Comparison of ENCODE assay signal across 8 cellular contexts in genomic region chr12:53677612-53678133, GRCh38. TPM values are rescaled to one million over a fixed set of nuclear protein-coding genes. Genes with fewer than 3 reads are reported as not detected.
A peak's percentile ranks its signal among the peaks of the same experiment; 100 is the strongest.
DNase-seq lines count a peak whose midpoint lies in the region; ATAC-seq, FAIRE-seq and TF ChIP-seq lines count a peak whose summit lies in the region.
"Had no signal": no experiment of that assay in that cellular context is flagged by ENCODE, and none has a peak within 500 bp of the region (broad histone marks: within the 10 kb centered on the region; RNA-seq: fewer than 3 reads in every experiment).

No MANE protein-coding gene starts in this region.

- H3K9me3 Mint-ChIP-seq in activated naive CD8-positive, alpha-beta T cell treated with anti-CD3 and anti-CD28 coated beads for 36 hours: no peaks in the 10 kb centered on the region

- H2AFZ ChIP-seq in keratinocyte (ENCODE audit: control insufficient read depth, low read length): peak overlapping the region; percentile 98

- peaks cover 17% of the 10 kb centered on the region for H3K36me3 Mint-ChIP-seq in activated naive CD8-positive, alpha-beta T cell treated with anti-CD3 and anti-CD28 coated beads for 36 hours

- no peak for FAIRE-seq in keratinocyte (lab: Jason Lieb, UNC)

- DNase-seq in HFF-Myc (ENCODE audit: extremely low read depth, low read depth): no peak
- no peak for DNase-seq in activated naive CD8-positive, alpha-beta T cell treated with anti-CD3 and anti-CD28 coated beads for 36 hours
- no peak for DNase-seq in keratinocyte (ENCODE audit: low read depth, low spot score)
- no peak for DNase-seq in spleen
- DNase-seq in stimulated activated naive CD4-positive, alpha-beta T cell treated with Interleukin-2 at 50 U/mL for 16 hours (lab: John Stamatoyannopoulos, UW): no peak
- DNase-seq: NCI-H526 had no signal

- H3K27ac Mint-ChIP-seq in activated naive CD8-positive, alpha-beta T cell treated with anti-CD3 and anti-CD28 coated beads for 36 hours: no peak overlapping the region

- H3K9ac ChIP-seq in keratinocyte (ENCODE audit: control insufficient read depth, extremely low read depth, insufficient read depth, low read length): peak overlapping the region; percentile 79

- H3K4me3 Mint-ChIP-seq in activated naive CD8-positive, alpha-beta T cell treated with anti-CD3 and anti-CD28 coated beads for 36 hours: peak overlapping the region; percentile 95

- no peak for TF ChIP-seq POLR2A in spleen (IDR thresholded peaks at IDR 0.05)

- H3K27ac ChIP-seq in keratinocyte (ENCODE audit: control insufficient read depth, insufficient read depth, low read length) (no peak overlapping the region), spleen (peak overlapping the region; percentile 78 to 94 (median 90))

- H3K9me1 ChIP-seq in keratinocyte (ENCODE audit: control insufficient read depth, extremely low read depth, insufficient read depth, low read length): no peaks in the 10 kb centered on the region

- H4K20me1 ChIP-seq in keratinocyte (ENCODE audit: control insufficient read depth, extremely low read depth, insufficient read depth, low read length): no peaks in the 10 kb centered on the region

- peaks cover 26% of the 10 kb centered on the region for H3K4me1 Mint-ChIP-seq in activated naive CD8-positive, alpha-beta T cell treated with anti-CD3 and anti-CD28 coated beads for 36 hours

- ATAC-seq in HG03196 (IDR thresholded peaks at IDR 0.05; ENCODE audit: unreplicated experiment) (no peak), HG03025 (IDR thresholded peaks at IDR 0.05; ENCODE audit: low FRiP score, unreplicated experiment) (no peak)

- dilution Hi-C loops in keratinocyte (cut with MboI; ENCODE audit: extremely low pct_ligation_motif_present, low sequenced_read_pairs): no loop called here

- H3K79me2 ChIP-seq in keratinocyte (ENCODE audit: control insufficient read depth, insufficient read depth, low read length): peaks cover 8% of the 10 kb centered on the region

- H3K27me3 Mint-ChIP-seq in activated naive CD8-positive, alpha-beta T cell treated with anti-CD3 and anti-CD28 coated beads for 36 hours: peaks cover 27% of the 10 kb centered on the region

- intact Hi-C loops in spleen (cut with DNase I; ENCODE audit: low total_unique reads): loop anchor here (2.0 kb wide), 1 partner anchor 135 kb away; no protein-coding TSS in a partner anchor

- H3K27me3 ChIP-seq in keratinocyte (ENCODE audit: control insufficient read depth, extremely low read depth, insufficient read depth, low read length) (no peaks in the 10 kb centered on the region), spleen (replicated peaks in 1 of 7) (peaks cover 0 to 19% (median 0%) of the 10 kb centered on the region in 7 donors)

- peak overlapping the region; percentile 97 for H3K4me2 ChIP-seq in keratinocyte (ENCODE audit: control insufficient read depth, extremely low read depth, insufficient read depth, low read depth, low read length)

- H3K36me3 ChIP-seq in keratinocyte (ENCODE audit: control insufficient read depth in 2 of 2, extremely low read depth in 1 of 2, insufficient read depth in 2 of 2, low read length in 2 of 2) (no peaks in the 10 kb centered on the region), spleen (peaks cover 0 to 17% (median 10%) of the 10 kb centered on the region in 6 donors)

- 69 to 79% (median 74%) methylated on average over 9 of the region's 9 CpGs for WGBS in spleen, 5 donors

- H3K4me3 ChIP-seq in HFF-Myc (replicated peaks; ENCODE audit: low read depth, low read length): peak overlapping the region; percentile 97
- peak overlapping the region in 1 of 3 experiments; percentile 77 for H3K4me3 ChIP-seq in keratinocyte (ENCODE audit: control insufficient read depth in 2 of 3, extremely low read depth in 1 of 3, insufficient read depth in 2 of 3, low read depth in 1 of 3, low read length in 3 of 3)
- peak overlapping the region in 5 of 8 donors; percentile 90 to 96 (median 94) for H3K4me3 ChIP-seq in spleen

- TF ChIP-seq CTCF in HFF-Myc (IDR thresholded peaks at IDR 0.05; ENCODE audit: low read depth, low read length, missing control alignments) (no peak), keratinocyte (optimal IDR thresholded peaks at IDR 0.05 in 1 of 3, IDR thresholded peaks at IDR 0.05 in 1 of 3, conservative IDR thresholded peaks at IDR 0.05 in 1 of 3; ENCODE audit: extremely low read depth in 1 of 3, insufficient read depth in 2 of 3, low read length in 3 of 3) (no peak), spleen (IDR thresholded peaks at IDR 0.05 in 8 of 11, conservative IDR thresholded peaks at IDR 0.05 in 3 of 11) (no peak)

- H3K4me1 ChIP-seq in keratinocyte (ENCODE audit: control insufficient read depth, extremely low read depth, insufficient read depth, low read length) (peaks cover 21% of the 10 kb centered on the region), spleen (peaks cover 14 to 46% (median 39%) of the 10 kb centered on the region in 6 donors)

- H3K9me3 ChIP-seq in keratinocyte (ENCODE audit: control insufficient read depth, low read depth, low read length) (no peaks in the 10 kb centered on the region), spleen (no peaks in the 10 kb centered on the region)

RNA-seq across cellular contexts. Expression of gene ATP5MC2, which starts 1.8 kb away (rescaled TPM):
- total RNA-seq in activated naive CD8-positive, alpha-beta T cell treated with anti-CD3 and anti-CD28 coated beads for 36 hours: 100 to 1,000 TPM; 274 to 286 TPM
- polyA plus RNA-seq in keratinocyte: 138 to 236 TPM (median 205 TPM) in 3 replicates
- polyA plus RNA-seq in keratinocyte (2011; ENCODE audit: low read depth): 13.2 TPM
- 194 and 211 TPM in 2 replicates for polyA plus RNA-seq in keratinocyte (2011; cell fraction: cytosol; rRNA removed)
- 77.1 and 77.5 TPM in 2 replicates for polyA plus RNA-seq in keratinocyte (2011; cell fraction: nucleus; rRNA removed)
- polyA plus RNA-seq in keratinocyte (2012; ENCODE audit: low replicate concordance): 255 and 338 TPM in 2 replicates
- 333 to 630 TPM (median 388 TPM) in 3 replicates for polyA minus RNA-seq in keratinocyte
- polyA minus RNA-seq in keratinocyte (2011; cell fraction: cytosol; rRNA and poly(A)+ RNA removed): 188 TPM
- polyA minus RNA-seq in keratinocyte (2011; cell fraction: nucleus; rRNA and poly(A)+ RNA removed): 57.5 and 60.0 TPM in 2 replicates
- 100 to 1,000 TPM; 231 to 323 (median 282) TPM for total RNA-seq in spleen
- polyA plus RNA-seq in spleen: 100 to 1,000 TPM; 467 to 526 (median 515) TPM

RNA-seq across cellular contexts. Expression of gene CALCOCO1, which starts 49.6 kb away (rescaled TPM):
- 1 to 10 TPM; 8.8 to 9.6 TPM for total RNA-seq in activated naive CD8-positive, alpha-beta T cell treated with anti-CD3 and anti-CD28 coated beads for 36 hours
- polyA plus RNA-seq in keratinocyte (51.8 to 142 TPM (median 67.3 TPM) in 3 replicates), spleen (10 to 100 TPM; 31.0 to 55.6 (median 37.2) TPM)
- 76.8 TPM for polyA plus RNA-seq in keratinocyte (2011; ENCODE audit: low read depth)
- polyA plus RNA-seq in keratinocyte (2011; cell fraction: cytosol; rRNA removed): 62.3 and 80.9 TPM in 2 replicates
- polyA plus RNA-seq in keratinocyte (2011; cell fraction: nucleus; rRNA removed): 258 and 301 TPM in 2 replicates
- 39.2 and 84.4 TPM in 2 replicates for polyA plus RNA-seq in keratinocyte (2012; ENCODE audit: low replicate concordance)
- 73.5 to 96.9 TPM (median 75.4 TPM) in 3 replicates for polyA minus RNA-seq in keratinocyte
- 25.3 TPM for polyA minus RNA-seq in keratinocyte (2011; cell fraction: cytosol; rRNA and poly(A)+ RNA removed)
- 52.4 and 69.3 TPM in 2 replicates for polyA minus RNA-seq in keratinocyte (2011; cell fraction: nucleus; rRNA and poly(A)+ RNA removed)
- total RNA-seq in spleen: 100 to 1,000 TPM in 6 of 7 donors, 10 to 100 TPM in 1; 93.5 to 186 (median 134) TPM

RNA-seq across cellular contexts. Expression of gene ATF7, which starts 51.5 kb away (rescaled TPM):
- total RNA-seq in activated naive CD8-positive, alpha-beta T cell treated with anti-CD3 and anti-CD28 coated beads for 36 hours: 10 to 100 TPM; 22.8 to 23.6 TPM
- polyA plus RNA-seq in keratinocyte (12.9 to 18.0 TPM (median 16.3 TPM) in 3 replicates), spleen (10 to 100 TPM in 1 of 3 donors, 1 to 10 TPM in 2; 6.5 to 12.1 (median 8.5) TPM)
- 12.9 TPM for polyA plus RNA-seq in keratinocyte (2011; ENCODE audit: low read depth)
- polyA plus RNA-seq in keratinocyte (2011; cell fraction: cytosol; rRNA removed): 12.4 and 19.6 TPM in 2 replicates
- 32.8 and 33.5 TPM in 2 replicates for polyA plus RNA-seq in keratinocyte (2011; cell fraction: nucleus; rRNA removed)
- polyA plus RNA-seq in keratinocyte (2012; ENCODE audit: low replicate concordance): 10.3 and 14.5 TPM in 2 replicates
- polyA minus RNA-seq in keratinocyte: 19.0 to 43.0 TPM (median 28.8 TPM) in 3 replicates
- polyA minus RNA-seq in keratinocyte (2011; cell fraction: cytosol; rRNA and poly(A)+ RNA removed): 23.6 TPM
- polyA minus RNA-seq in keratinocyte (2011; cell fraction: nucleus; rRNA and poly(A)+ RNA removed): 14.2 and 31.1 TPM in 2 replicates
- 10 to 100 TPM; 30.0 to 52.8 (median 47.6) TPM for total RNA-seq in spleen

Comparison
In these comparisons a context has a peak if more than half of its experiments do, and no peak if none do; other contexts are left out.
1. RNA of gene CALCOCO1, which starts 49.6 kb away (total RNA-seq): 93.5 to 186 TPM in spleen; 8.8 to 9.6 TPM in activated naive CD8-positive, alpha-beta T cell treated with anti-CD3 and anti-CD28 coated beads for 36 hours; every median in the first group is over 4 times any median in the second.